ENCODE assay signal across 28 cellular contexts in genomic region chr1:40239626-40240025, GRCh38. TPM values are rescaled to one million over a fixed set of nuclear protein-coding genes. Genes with fewer than 3 reads are reported as not detected.
DNase-seq lines count a peak whose midpoint lies in the region; ATAC-seq, FAIRE-seq and TF ChIP-seq lines count a peak whose summit lies in the region.
"Had no signal": no experiment of that assay in that cellular context is flagged by ENCODE, and none has a peak within 500 bp of the region (broad histone marks: within the 10 kb centered on the region; RNA-seq: fewer than 3 reads in every experiment).

No MANE protein-coding gene starts in this region.

- no peak for DNase-seq in CD4-positive, alpha-beta T cell
- DNase-seq in fibroblast of peridontal ligament (ENCODE audit: extremely low read depth) (peak; percentile 63), smooth muscle cell (lab: John Stamatoyannopoulos, UW; ENCODE audit: unreplicated experiment) (no peak), mucosa of gallbladder (ENCODE audit: low spot score) (no peak), HTR-8/SVneo (ENCODE audit: insufficient read length, low spot score) (no peak)
- no peak for DNase-seq in stimulated activated CD4-positive, alpha-beta T cell treated with anti-CD3 and anti-CD28 coated beads, Interleukin-4, amount 100 ng/mL, for 1 hour
- DNase-seq: AML-193; CD4-positive, alpha-beta memory T cell; COR-L47; H9; NCI-H1092 treated with DMSO at 0.1 percent for 48 hours; NCI-H1436; NCI-H187; NCI-H2081 treated with DMSO at 0.1 percent for 48 hours; NCI-H2171; NCI-H226; NCI-H510A; NCI-H69; SK-N-SH had no signal

- no peak overlapping the region for H3K4me3 ChIP-seq in smooth muscle cell
- H3K4me3 ChIP-seq: BLaER1 treated with 17β-estradiol and CSF1 and Interleukin-3, amounts not matched to agents 10 nM and 100 nM; GM23338 had no signal

- POLR2A ChIA-PET in CD4-positive, alpha-beta T cell (lab: Charles Lee) = interaction anchor here (0.9 kb wide), 1 partner anchor 18 kb away, joined by 4 read pairs; no protein-coding TSS in a partner anchor

- peaks cover 23% of the 10 kb centered on the region for H3K36me3 ChIP-seq in smooth muscle cell (ENCODE audit: low read depth)

- H3K9me3 Mint-ChIP-seq in CD4-positive, alpha-beta T cell = no peaks in the 10 kb centered on the region
- H3K9me3 Mint-ChIP-seq in activated T-helper 17 cell treated with anti-CD3 and anti-CD28 coated beads, Interleukin-2, amount 50 U/mL, for 72 hours = peaks cover 3% of the 10 kb centered on the region
- H3K9me3 Mint-ChIP-seq: CD4-positive, alpha-beta memory T cell; GM23338; H9; IgD-negative memory B cell had no signal

- H3K9me3 ChIP-seq in CD4-positive, alpha-beta T cell (ENCODE audit: control insufficient read depth, low read length) = no peaks in the 10 kb centered on the region
- no peaks in the 10 kb centered on the region for H3K9me3 ChIP-seq in smooth muscle cell (replicated peaks; ENCODE audit: low read depth)
- H3K9me3 ChIP-seq: BLaER1 treated with 17β-estradiol and CSF1 and Interleukin-3, amounts not matched to agents 10 nM and 100 nM; SK-N-SH had no signal

- peaks cover 31% of the 10 kb centered on the region for H4K20me1 ChIP-seq in smooth muscle cell (ENCODE audit: low read depth)

- H2AFZ ChIP-seq in smooth muscle cell (ENCODE audit: low read depth) = no peak overlapping the region
- H2AFZ ChIP-seq: GM23338 had no signal

- no peak overlapping the region for H3K4me2 ChIP-seq in smooth muscle cell
- H3K4me2 ChIP-seq: BLaER1 treated with 17β-estradiol and CSF1 and Interleukin-3, amounts not matched to agents 10 nM and 100 nM; GM23338; SK-N-SH had no signal

- no peak for TF ChIP-seq CTCF in CD4-positive, alpha-beta T cell (IDR thresholded peaks at IDR 0.05)
- TF ChIP-seq CTCF in smooth muscle cell (IDR thresholded peaks at IDR 0.05; ENCODE audit: borderline replicate concordance, insufficient read depth, poor library complexity, severe bottlenecking) = no peak

- CTCF ChIA-PET in CD4-positive, alpha-beta T cell (lab: Charles Lee) = interaction anchor here (1.5 to 2.1 kb wide), 2 partner anchors 76 to 99 kb away, joined by 5 to 7 read pairs; no protein-coding TSS in a partner anchor

- no peak for FAIRE-seq in HTR-8/SVneo (lab: Jason Lieb, UNC)
- FAIRE-seq: G401.6 had no signal

- no peak overlapping the region for H3K9ac ChIP-seq in smooth muscle cell (ENCODE audit: low read depth)
- H3K9ac ChIP-seq: BLaER1 treated with 17β-estradiol and CSF1 and Interleukin-3, amounts not matched to agents 10 nM and 100 nM; SK-N-SH had no signal

- peaks cover 52% of the 10 kb centered on the region for H3K36me3 Mint-ChIP-seq in CD4-positive, alpha-beta T cell (ENCODE audit: low read depth)
- peaks cover 67% of the 10 kb centered on the region for H3K36me3 Mint-ChIP-seq in activated T-helper 17 cell treated with anti-CD3 and anti-CD28 coated beads, Interleukin-2, amount 50 U/mL, for 72 hours (ENCODE audit: low read depth)

- peaks cover 24% of the 10 kb centered on the region for H3F3A ChIP-seq in smooth muscle cell (ENCODE audit: low read depth)

- H3K27ac ChIP-seq in CD4-positive, alpha-beta T cell (ENCODE audit: low read depth, low read length) = no peak overlapping the region
- peak overlapping the region; percentile 9 for H3K27ac ChIP-seq in smooth muscle cell (ENCODE audit: low read depth)
- H3K27ac ChIP-seq: BLaER1 treated with 17β-estradiol and CSF1 and Interleukin-3, amounts not matched to agents 10 nM and 100 nM had no signal

- H3K79me2 ChIP-seq in smooth muscle cell (ENCODE audit: low read depth) = no peaks in the 10 kb centered on the region

- H3K4me1 Mint-ChIP-seq in CD4-positive, alpha-beta T cell (ENCODE audit: low read depth) = peaks cover 11% of the 10 kb centered on the region
- H3K4me1 Mint-ChIP-seq in activated T-helper 17 cell treated with anti-CD3 and anti-CD28 coated beads, Interleukin-2, amount 50 U/mL, for 72 hours = peaks cover 30% of the 10 kb centered on the region
- H3K4me1 Mint-ChIP-seq: GM23338, H9 had no signal

- intact Hi-C loops in CD4-positive, alpha-beta T cell (cut with DNase I, micrococcal nuclease) = no loop called here

- H3K4me1 ChIP-seq in smooth muscle cell (ENCODE audit: low read depth) = no peaks in the 10 kb centered on the region

- H3K27me3 Mint-ChIP-seq in CD4-positive, alpha-beta T cell = no peaks in the 10 kb centered on the region
- no peaks in the 10 kb centered on the region for H3K27me3 Mint-ChIP-seq in activated T-helper 17 cell treated with anti-CD3 and anti-CD28 coated beads, Interleukin-2, amount 50 U/mL, for 72 hours
- H3K27me3 Mint-ChIP-seq: CD4-positive, alpha-beta memory T cell; IgD-negative memory B cell had no signal

- 91% methylated on average over 1 of the region's 1 CpG for WGBS in smooth muscle cell (ENCODE audit: low lambda C conversion rate)

- H3K27me3 ChIP-seq in CD4-positive, alpha-beta T cell (ENCODE audit: control insufficient read depth, insufficient read depth, low read length) = no peaks in the 10 kb centered on the region
- H3K27me3 ChIP-seq in smooth muscle cell (ENCODE audit: low read depth) = no peaks in the 10 kb centered on the region
- H3K27me3 ChIP-seq: BLaER1 treated with 17β-estradiol and CSF1 and Interleukin-3, amounts not matched to agents 10 nM and 100 nM had no signal

- H3K4me3 Mint-ChIP-seq in CD4-positive, alpha-beta T cell = no peak overlapping the region
- H3K4me3 Mint-ChIP-seq in activated T-helper 17 cell treated with anti-CD3 and anti-CD28 coated beads, Interleukin-2, amount 50 U/mL, for 72 hours = no peak overlapping the region
- H3K4me3 Mint-ChIP-seq: CD4-positive, alpha-beta memory T cell; GM23338; H9; IgD-negative memory B cell had no signal

- ATAC-seq in CD4-positive, alpha-beta T cell (ENCODE audit: poor library complexity) = no peak
- no peak for ATAC-seq in activated T-helper 17 cell treated with anti-CD3 and anti-CD28 coated beads, Interleukin-2, amount 50 U/mL, for 72 hours (replicated peaks)
- ATAC-seq: GM23338, Panc1 had no signal

- peak overlapping the region; percentile 27 for H3K27ac Mint-ChIP-seq in CD4-positive, alpha-beta T cell
- peak overlapping the region; percentile 55 for H3K27ac Mint-ChIP-seq in activated T-helper 17 cell treated with anti-CD3 and anti-CD28 coated beads, Interleukin-2, amount 50 U/mL, for 72 hours
- H3K27ac Mint-ChIP-seq: GM23338, H9 had no signal

RNA-seq across cellular contexts. Expression of gene TMCO2, which starts 8.1 kb away (rescaled TPM):
- not detected for total RNA-seq in CD4-positive, alpha-beta T cell
- total RNA-seq in activated T-helper 17 cell treated with anti-CD3 and anti-CD28 coated beads, Interleukin-2, amount 50 U/mL, for 72 hours = under 1 TPM in 1 of 2 donors, not detected in 1; 0.50 TPM
- total RNA-seq in smooth muscle cell (not detected in 2 replicates), mucosa of gallbladder (not detected)
- not detected in 2 replicates for polyA plus RNA-seq in smooth muscle cell
- total RNA-seq: A172, GM23338, H9, OCI-LY7 had no signal
- polyA plus RNA-seq: AG04450; CD4-positive, alpha-beta memory T cell; GM23338; IgD-negative memory B cell; SK-N-SH had no signal

RNA-seq across cellular contexts. Expression of gene ZMPSTE24, which starts 18.4 kb away (rescaled TPM):
- total RNA-seq in CD4-positive, alpha-beta T cell = 1 to 10 TPM; 8.7 to 8.8 TPM
- 10 to 100 TPM; 26.1 to 36.4 TPM for total RNA-seq in activated T-helper 17 cell treated with anti-CD3 and anti-CD28 coated beads, Interleukin-2, amount 50 U/mL, for 72 hours
- total RNA-seq in smooth muscle cell (48.9 and 53.3 TPM in 2 replicates), mucosa of gallbladder (64.8 TPM)
- 28.8 and 29.8 TPM in 2 replicates for polyA plus RNA-seq in smooth muscle cell
